Comparison of ENCODE assay signal across 29 cellular contexts in the genomic region with DNA sequence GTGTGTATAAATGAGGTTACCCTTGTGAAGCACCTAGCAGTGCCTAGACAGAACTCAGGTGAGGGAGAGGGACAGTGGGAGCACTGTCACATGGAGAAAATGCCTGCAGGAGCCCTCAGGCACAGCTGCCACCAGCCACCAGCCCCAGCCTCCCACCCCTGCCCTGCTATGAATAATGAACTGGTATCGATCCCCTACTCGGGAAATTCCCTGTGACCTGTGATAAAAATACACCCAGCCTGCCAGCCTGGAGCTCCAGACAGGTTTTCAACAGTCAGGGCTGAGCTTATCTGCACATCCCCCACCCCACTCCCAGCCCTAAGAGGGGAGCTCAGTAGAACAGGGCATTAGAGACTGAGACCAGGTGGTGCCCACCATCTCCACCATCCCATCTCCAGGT.
DNase-seq lines count a peak whose midpoint lies in the region; ATAC-seq, FAIRE-seq and TF ChIP-seq lines count a peak whose summit lies in the region.
"Had no signal": no experiment of that assay in that cellular context is flagged by ENCODE, and none has a peak within 500 bp of the region (broad histone marks: within the 10 kb centered on the region; RNA-seq: fewer than 3 reads in every experiment).

No MANE protein-coding gene starts in this region.

- TF ChIP-seq CTCF in right lobe of liver (IDR thresholded peaks at IDR 0.05) (no peak), HepG2 (CRISPR knock-in tag; IDR thresholded peaks at IDR 0.05) (no peak)

- H3K27ac ChIP-seq in right lobe of liver (no peak overlapping the region), HepG2 (ENCODE audit: extremely low read length, insufficient read depth, low read length) (no peak overlapping the region)

- BruUV-seq in HepG2 (replicated peaks; lab: Mats Ljungman, UMichigan): no TSS peak

- no peak for TF ChIP-seq POLR2A in right lobe of liver (IDR thresholded peaks at IDR 0.05)
- no peak for TF ChIP-seq POLR2A in HepG2 (IDR thresholded peaks at IDR 0.05; ENCODE audit: insufficient read depth in 1 of 2, low read depth in 2 of 2, low read length in 2 of 2)

- TF ChIP-seq RAD21 in HepG2 (CRISPR knock-in tag; IDR thresholded peaks at IDR 0.05): no peak

- no peaks in the 10 kb centered on the region for H3K27me3 ChIP-seq in right lobe of liver
- no peaks in the 10 kb centered on the region for H3K27me3 ChIP-seq in HepG2 (ENCODE audit: control insufficient read depth in 1 of 2, insufficient read depth in 2 of 2, low read length in 2 of 2)

- 80% methylated on average over 1 of the region's 2 CpGs for WGBS in right lobe of liver (ENCODE audit: insufficient coverage, low coverage, low lambda C conversion rate, missing lambda C conversion rate)
- 0% methylated on average over 2 of the region's 2 CpGs for WGBS in HepG2 (ENCODE audit: low lambda C conversion rate)

- no peaks in the 10 kb centered on the region for H3K4me1 ChIP-seq in right lobe of liver
- H3K4me1 ChIP-seq in HepG2 (ENCODE audit: insufficient read depth, low read length): no peaks in the 10 kb centered on the region
- H3K4me1 ChIP-seq: HAP-1 had no signal

- no peaks in the 10 kb centered on the region for H3K9me3 ChIP-seq in right lobe of liver
- H3K9me3 ChIP-seq in HepG2 (ENCODE audit: low read length): no peaks in the 10 kb centered on the region
- H3K9me3 ChIP-seq: HAP-1 had no signal

- ATAC-seq in right lobe of liver (peak; percentile 54 to 99 (median 66)), HepG2 (no peak), left lobe of liver (peak; percentile 74), GM18870 (IDR thresholded peaks at IDR 0.05; ENCODE audit: unreplicated experiment) (no peak)
- ATAC-seq: GM12878, GM23338, K562, T-cell had no signal

- no peak overlapping the region for H3K9ac ChIP-seq in HepG2 (ENCODE audit: insufficient read depth, low read depth, low read length)

- peak in 1 of 3 donors; percentile 42 for DNase-seq in right lobe of liver
- no peak for DNase-seq in HepG2 (ENCODE audit: low spot score)
- peak; percentile 45 for DNase-seq in NCI-H69 (lab: John Stamatoyannopoulos, UW)
- DNase-seq in left lobe of liver (ENCODE audit: low spot score): no peak
- peak; percentile 32 for DNase-seq in ureter (ENCODE audit: low spot score)
- DNase-seq in pons (ENCODE audit: low spot score): no peak
- DNase-seq in HuH-7.5 (ENCODE audit: low spot score): no peak
- DNase-seq: AML-193; C1 segment of cervical spinal cord; CD4-positive, alpha-beta memory T cell; COR-L47; HFFc6; MV-4-11; NCI-H1105; NCI-H1436 treated with DMSO at 0.1 percent for 48 hours; NCI-H187 treated with DMSO at 0.1 percent for 48 hours; NCI-H2171 treated with DMSO at 0.1 percent for 48 hours; NCI-H345; NCI-H774; RPMI8226; SHP77; T-cell had no signal

- POLR2A ChIA-PET in HepG2 (lab: Yijun Ruan, JAX): no interaction called here

- TF ChIP-seq EP300 in HepG2 (IDR thresholded peaks at IDR 0.05; ENCODE audit: low read depth in 2 of 2, low read length in 2 of 2) (no peak), HepG2 (CRISPR knock-in tag; IDR thresholded peaks at IDR 0.05; ENCODE audit: borderline replicate concordance) (no peak)

- H4K20me1 ChIP-seq in HepG2 (ENCODE audit: insufficient read depth, low read length): no peaks in the 10 kb centered on the region

- no peaks in the 10 kb centered on the region for H3K79me2 ChIP-seq in HepG2 (ENCODE audit: insufficient read depth, low read length)

- no peak overlapping the region for H3K4me2 ChIP-seq in HepG2 (ENCODE audit: low read depth, low read length)
- H3K4me2 ChIP-seq: GM23338 had no signal

- no peak overlapping the region for H2AFZ ChIP-seq in HepG2 (ENCODE audit: low read length)
- H2AFZ ChIP-seq: GM23338 had no signal

- no peaks in the 10 kb centered on the region for H3K36me3 ChIP-seq in right lobe of liver
- no peaks in the 10 kb centered on the region for H3K36me3 ChIP-seq in HepG2 (replicated peaks in 1 of 2; ENCODE audit: control insufficient read depth in 1 of 2, insufficient read depth in 2 of 2, low read length in 2 of 2)
- H3K36me3 ChIP-seq: HAP-1 had no signal

- in situ Hi-C loops in HepG2 (cut with HindIII; ENCODE audit: extremely low pct_ligation_motif_present, low pct_unique_long_range_greater_than_20kb): no loop called here

- H3K4me3 ChIP-seq in right lobe of liver: no peak overlapping the region
- no peak overlapping the region for H3K4me3 ChIP-seq in HepG2 (replicated peaks in 1 of 3; ENCODE audit: insufficient read depth in 1 of 3, low read depth in 2 of 3, low read length in 3 of 3)
- H3K4me3 ChIP-seq: GM12878, GM23338, HAP-1, K562 had no signal

- CTCF ChIA-PET in HepG2 (lab: Yijun Ruan, JAX; ENCODE audit: low intra/inter-chr PET ratio, low total read pairs): no interaction called here

- FAIRE-seq in HepG2 (lab: Jason Lieb, UNC): no peak
- FAIRE-seq: A204.1, G401.6, GM12878, K562 had no signal

- intact Hi-C loops in right lobe of liver (cut with DNase I): no loop called here
- intact Hi-C loops in HepG2 (cut with micrococcal nuclease; ENCODE audit: unreplicated experiment): no loop called here

TF ChIP-seq in HepG2, 621 proteins besides CTCF, POLR2A, EP300 and RAD21:
- no peak for TF ChIP-seq GLI4 (CRISPR knock-in tag; IDR thresholded peaks at IDR 0.05; ENCODE audit: borderline replicate concordance)
- TF ChIP-seq MED8 (CRISPR knock-in tag; IDR thresholded peaks at IDR 0.05; ENCODE audit: insufficient replicate concordance): no peak
- TF ChIP-seq ZNF687 (CRISPR knock-in tag; IDR thresholded peaks at IDR 0.05): no peak
- TF ChIP-seq ZFY (CRISPR knock-in tag; IDR thresholded peaks at IDR 0.05): no peak
TF ChIP-seq in HepG2: peak in this region for 0.

Comparison
In these comparisons a context has a peak if more than half of its experiments do, and no peak if none do; other contexts are left out.
1. ATAC-seq: peak in right lobe of liver (4 of 4) and left lobe of liver (single experiment); none in HepG2 (single experiment) and GM18870 (single experiment).
2. DNase-seq: peak in NCI-H69 (single experiment) and ureter (single experiment); none in HepG2 (single experiment), left lobe of liver (single experiment), pons (single experiment) and HuH-7.5 (single experiment).